ENCODE assay signal across 17 cellular contexts in genomic region chr2:188324067-188324466, GRCh38. TPM values are rescaled to one million over a fixed set of nuclear protein-coding genes. Genes with fewer than 3 reads are reported as not detected.
DNase-seq lines count a peak whose midpoint lies in the region; ATAC-seq and TF ChIP-seq lines count a peak whose summit lies in the region.
"Had no signal": no experiment of that assay in that cellular context is flagged by ENCODE, and none has a peak within 500 bp of the region (broad histone marks: within the 10 kb centered on the region; RNA-seq: fewer than 3 reads in every experiment).

No MANE protein-coding gene starts in this region.

- TF ChIP-seq CTCF in VCaP (conservative IDR thresholded peaks at IDR 0.05): no peak
- TF ChIP-seq CTCF in osteoblast (IDR thresholded peaks at IDR 0.05; ENCODE audit: extremely low read depth, low read depth, low read length): no peak
- no peak for TF ChIP-seq CTCF in gastrocnemius medialis (IDR thresholded peaks at IDR 0.05 in 4 of 5, conservative IDR thresholded peaks at IDR 0.05 in 1 of 5)

- H3K27me3 ChIP-seq in osteoblast (ENCODE audit: insufficient read depth, low read length) (no peaks in the 10 kb centered on the region), gastrocnemius medialis (no peaks in the 10 kb centered on the region)
- no peaks in the 10 kb centered on the region for H3K27me3 ChIP-seq in effector memory CD4-positive, alpha-beta T cell (replicated peaks; ENCODE audit: control insufficient read depth, insufficient read depth, low read length, poor library complexity, severe bottlenecking)

- H3K4me2 ChIP-seq in osteoblast (ENCODE audit: insufficient read depth, low read length): no peak overlapping the region

- H3K4me3 ChIP-seq in osteoblast (ENCODE audit: insufficient read depth, low read length): no peak overlapping the region
- H3K4me3 ChIP-seq in gastrocnemius medialis: no peak overlapping the region
- H3K4me3 ChIP-seq in effector memory CD4-positive, alpha-beta T cell (ENCODE audit: insufficient read depth, low read depth, low read length, poor library complexity, severe bottlenecking): no peak overlapping the region
- H3K4me3 ChIP-seq: SK-N-MC had no signal

- POLR2A ChIA-PET in activated CD4-positive, alpha-beta memory T cell treated with anti-CD3 and anti-CD28 coated beads for 36 hours (lab: Charles Lee): no interaction called here

- H3K9me3 ChIP-seq in osteoblast (ENCODE audit: low read depth, low read length) (no peaks in the 10 kb centered on the region), gastrocnemius medialis (no peaks in the 10 kb centered on the region)
- no peaks in the 10 kb centered on the region for H3K9me3 ChIP-seq in effector memory CD4-positive, alpha-beta T cell (ENCODE audit: control insufficient read depth, low read length)
- H3K9me3 ChIP-seq: Caco-2 had no signal

- H3K27ac ChIP-seq in VCaP: peak overlapping the region; percentile 69
- H3K27ac ChIP-seq in osteoblast (ENCODE audit: low read depth, low read length): peak overlapping the region; percentile 79
- no peak overlapping the region for H3K27ac ChIP-seq in gastrocnemius medialis
- no peak overlapping the region for H3K27ac ChIP-seq in effector memory CD4-positive, alpha-beta T cell (ENCODE audit: insufficient read depth, low read length, poor library complexity, severe bottlenecking)
- H3K27ac ChIP-seq: SK-N-MC had no signal

- no peaks in the 10 kb centered on the region for H3K79me2 ChIP-seq in osteoblast (ENCODE audit: insufficient read depth, low read length)

- in situ Hi-C loops in gastrocnemius medialis (cut with MboI; ENCODE audit: low sequenced_read_pairs in 4 of 4): no loop called here

- no peak for ATAC-seq in gastrocnemius medialis
- ATAC-seq: HepG2 had no signal

- peaks cover 30% of the 10 kb centered on the region for H3K4me1 ChIP-seq in osteoblast (ENCODE audit: insufficient read depth, low read length)
- H3K4me1 ChIP-seq in gastrocnemius medialis: peaks cover 4 to 7% of the 10 kb centered on the region in 2 donors
- no peaks in the 10 kb centered on the region for H3K4me1 ChIP-seq in effector memory CD4-positive, alpha-beta T cell (ENCODE audit: control insufficient read depth, insufficient read depth, low read length, poor library complexity, severe bottlenecking)

- no peaks in the 10 kb centered on the region for H3K9me3 Mint-ChIP-seq in activated CD4-positive, alpha-beta memory T cell treated with anti-CD3 and anti-CD28 coated beads for 36 hours

- CTCF ChIA-PET in activated CD4-positive, alpha-beta memory T cell treated with anti-CD3 and anti-CD28 coated beads for 36 hours (lab: Charles Lee): no interaction called here

- no peak for TF ChIP-seq POLR2A in gastrocnemius medialis (IDR thresholded peaks at IDR 0.05)

- H3K36me3 ChIP-seq in osteoblast (ENCODE audit: insufficient read depth, low read length): no peaks in the 10 kb centered on the region
- H3K36me3 ChIP-seq in gastrocnemius medialis: no peaks in the 10 kb centered on the region
- no peaks in the 10 kb centered on the region for H3K36me3 ChIP-seq in effector memory CD4-positive, alpha-beta T cell (ENCODE audit: control insufficient read depth, insufficient read depth, low read length)

- no peak overlapping the region for H3K27ac Mint-ChIP-seq in activated CD4-positive, alpha-beta memory T cell treated with anti-CD3 and anti-CD28 coated beads for 36 hours

- no peaks in the 10 kb centered on the region for H3K36me3 Mint-ChIP-seq in activated CD4-positive, alpha-beta memory T cell treated with anti-CD3 and anti-CD28 coated beads for 36 hours

- H4K20me1 ChIP-seq in osteoblast (ENCODE audit: insufficient read depth, low read length): no peaks in the 10 kb centered on the region

- H2AFZ ChIP-seq in osteoblast (ENCODE audit: low read length): no peak overlapping the region

- no peaks in the 10 kb centered on the region for H3K4me1 Mint-ChIP-seq in activated CD4-positive, alpha-beta memory T cell treated with anti-CD3 and anti-CD28 coated beads for 36 hours (ENCODE audit: low read depth)

- DNase-seq in EL: peak; percentile 32
- peak; percentile 63 for DNase-seq in M059J (ENCODE audit: low read depth)
- no peak for DNase-seq in osteoblast (ENCODE audit: insufficient read length, low spot score, missing footprints)
- DNase-seq in gastrocnemius medialis: no peak
- DNase-seq in effector memory CD4-positive, alpha-beta T cell: no peak
- no peak for DNase-seq in activated CD4-positive, alpha-beta memory T cell treated with anti-CD3 and anti-CD28 coated beads for 36 hours
- no peak for DNase-seq in activated naive CD4-positive, alpha-beta T cell treated with Interleukin-2 at 50 U/mL for 16 hours
- DNase-seq: Caco-2, DMS153, MM.1S, NCI-H1105, NCI-H1694 treated with DMSO at 0.1 percent for 48 hours, NCI-H226, NCI-H748 treated with DMSO at 0.1 percent for 48 hours had no signal

- H3K4me3 Mint-ChIP-seq in activated CD4-positive, alpha-beta memory T cell treated with anti-CD3 and anti-CD28 coated beads for 36 hours: no peak overlapping the region

- intact Hi-C loops in gastrocnemius medialis (cut with DNase I; ENCODE audit: low total_unique reads): no loop called here
- intact Hi-C loops in activated CD4-positive, alpha-beta memory T cell treated with anti-CD3 and anti-CD28 coated beads for 36 hours (cut with micrococcal nuclease): no loop called here

- no peaks in the 10 kb centered on the region for H3K27me3 Mint-ChIP-seq in activated CD4-positive, alpha-beta memory T cell treated with anti-CD3 and anti-CD28 coated beads for 36 hours

RNA-seq across cellular contexts. Expression of gene GULP1, which starts 32.4 kb away (rescaled TPM):
- 98.9 and 126 TPM in 2 replicates for total RNA-seq in M059J (2014; rRNA removed; shearing (Covaris generic))
- 21.7 and 23.0 TPM in 2 replicates for total RNA-seq in osteoblast
- 10 to 100 TPM in 2 of 4 donors, 1 to 10 TPM in 2; 7.3 to 16.4 (median 12.1) TPM for total RNA-seq in gastrocnemius medialis
- total RNA-seq in activated CD4-positive, alpha-beta memory T cell treated with anti-CD3 and anti-CD28 coated beads for 36 hours: not detected
- total RNA-seq: HepG2 had no signal

Comparison
In these comparisons a context has a peak if more than half of its experiments do, and no peak if none do; other contexts are left out.
1. DNase-seq: peak in EL (single experiment) and M059J (single experiment); none in osteoblast (single experiment), gastrocnemius medialis (0 of 2), effector memory CD4-positive, alpha-beta T cell (0 of 3), activated CD4-positive, alpha-beta memory T cell treated with anti-CD3 and anti-CD28 coated beads for 36 hours (single experiment) and activated naive CD4-positive, alpha-beta T cell treated with Interleukin-2 at 50 U/mL for 16 hours (single experiment).
2. H3K27ac ChIP-seq: peak in VCaP (single experiment) and osteoblast (single experiment); none in gastrocnemius medialis (0 of 4) and effector memory CD4-positive, alpha-beta T cell (single experiment).
3. RNA of gene GULP1, which starts 32.4 kb away (total RNA-seq): 98.9 to 126 TPM in M059J, 21.7 to 23.0 TPM in osteoblast and 7.3 to 16.4 TPM in gastrocnemius medialis; not detected in activated CD4-positive, alpha-beta memory T cell treated with anti-CD3 and anti-CD28 coated beads for 36 hours; every median in the first group is over 4 times any median in the second.